8 cellular contexts compared by ENCODE assay signal in the genomic region with DNA sequence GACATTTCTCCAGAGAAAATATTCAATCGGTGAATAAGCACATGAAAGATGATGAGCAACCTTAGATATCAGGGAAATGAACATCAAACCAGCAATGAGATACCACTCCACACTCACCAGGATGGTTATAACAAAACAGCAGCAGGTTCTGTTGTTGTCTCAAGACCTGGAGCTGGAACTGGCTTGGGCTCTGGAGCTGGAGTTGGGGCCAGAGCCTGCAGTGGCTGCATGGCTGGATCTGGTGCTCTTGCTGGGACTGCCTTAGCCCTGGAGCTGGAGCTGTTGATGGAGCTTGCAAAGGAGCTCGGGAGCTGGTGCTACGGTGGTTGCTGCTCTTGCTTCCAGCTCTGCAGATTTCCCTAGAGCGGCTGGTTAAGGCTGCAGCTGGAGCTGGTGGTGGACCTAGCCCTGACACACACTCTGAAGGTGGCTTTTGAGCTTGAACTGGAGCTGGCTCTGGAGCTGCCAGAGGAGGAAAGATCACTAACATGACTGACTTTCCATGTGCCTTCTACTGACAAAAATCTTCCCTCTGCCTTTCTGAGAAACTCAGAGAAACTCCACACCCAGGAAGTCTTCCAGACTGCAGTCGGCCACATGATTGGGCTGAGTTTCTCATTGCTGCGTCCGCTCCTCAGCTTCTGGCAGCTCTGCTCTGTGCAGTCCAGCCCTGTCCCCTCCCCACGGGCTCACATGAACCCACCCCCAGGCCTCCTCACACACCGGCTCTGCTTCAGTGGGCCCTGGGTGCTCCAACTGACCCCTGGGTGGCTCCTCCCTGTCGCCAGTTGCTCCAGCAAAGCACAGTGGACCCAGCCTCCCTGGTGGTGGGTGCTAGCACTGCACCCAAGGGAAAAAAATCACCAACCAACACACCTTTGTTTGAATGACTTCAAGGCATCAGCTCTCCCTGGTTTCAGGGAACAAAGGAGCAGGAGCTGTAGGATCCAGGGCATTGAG.
DNase-seq lines count a peak whose midpoint lies in the region; ATAC-seq and TF ChIP-seq lines count a peak whose summit lies in the region.

No MANE protein-coding gene starts in this region.

- H3K9me3 Mint-ChIP-seq in endodermal cell: no peaks in the 10 kb centered on the region

- no peak overlapping the region for H3K27ac ChIP-seq in endodermal cell (ENCODE audit: low read depth, low read length)
- H3K27ac ChIP-seq in smooth muscle cell (ENCODE audit: low read depth): no peak overlapping the region

- no peak overlapping the region for H3K27ac Mint-ChIP-seq in endodermal cell

- no peaks in the 10 kb centered on the region for H3K4me1 ChIP-seq in endodermal cell (ENCODE audit: control insufficient read depth, insufficient read depth, low read length)
- no peaks in the 10 kb centered on the region for H3K4me1 ChIP-seq in smooth muscle cell (ENCODE audit: low read depth)

- H3K4me2 ChIP-seq in smooth muscle cell: no peak overlapping the region

- no peak overlapping the region for H3K9ac ChIP-seq in endodermal cell (ENCODE audit: extremely low read depth, low read length, poor library complexity, severe bottlenecking)
- H3K9ac ChIP-seq in smooth muscle cell (ENCODE audit: low read depth): no peak overlapping the region

- no peaks in the 10 kb centered on the region for H3K9me3 ChIP-seq in endodermal cell (ENCODE audit: control insufficient read depth, low read length)
- no peaks in the 10 kb centered on the region for H3K9me3 ChIP-seq in smooth muscle cell (replicated peaks; ENCODE audit: low read depth)

- H3K4me3 Mint-ChIP-seq in endodermal cell: no peak overlapping the region

- H3K27me3 Mint-ChIP-seq in endodermal cell (ENCODE audit: insufficient read depth): no peaks in the 10 kb centered on the region

- H3K4me3 ChIP-seq in AG10803 (ENCODE audit: low read length): no peak overlapping the region
- no peak overlapping the region for H3K4me3 ChIP-seq in endodermal cell (ENCODE audit: low read length)
- no peak overlapping the region for H3K4me3 ChIP-seq in smooth muscle cell

- ATAC-seq in GM18517 (IDR thresholded peaks at IDR 0.05; ENCODE audit: unreplicated experiment) (peak; percentile 51), GM18870 (IDR thresholded peaks at IDR 0.05; ENCODE audit: unreplicated experiment) (no peak)

- no peaks in the 10 kb centered on the region for H3K79me2 ChIP-seq in smooth muscle cell (ENCODE audit: low read depth)

- H3K36me3 ChIP-seq in endodermal cell (ENCODE audit: control insufficient read depth, insufficient read depth, low read length) (no peaks in the 10 kb centered on the region), smooth muscle cell (ENCODE audit: low read depth) (no peaks in the 10 kb centered on the region)

- peak; percentile 52 for TF ChIP-seq CTCF in AG10803 (conservative IDR thresholded peaks at IDR 0.05; ENCODE audit: low read length)
- peak; percentile 52 for TF ChIP-seq CTCF in LNCAP (IDR thresholded peaks at IDR 0.05)
- peak; percentile 80 for TF ChIP-seq CTCF in endodermal cell (conservative IDR thresholded peaks at IDR 0.05)
- TF ChIP-seq CTCF in smooth muscle cell (IDR thresholded peaks at IDR 0.05; ENCODE audit: borderline replicate concordance, insufficient read depth, poor library complexity, severe bottlenecking): peak; percentile 50

- DNase-seq in AG10803 (ENCODE audit: low read depth): no peak
- peak; percentile 89 for DNase-seq in endodermal cell
- no peak for DNase-seq in smooth muscle cell (lab: John Stamatoyannopoulos, UW; ENCODE audit: unreplicated experiment)
- no peak for DNase-seq in retina
- no peak for DNase-seq in SIG-M5 treated with dmso at 0.1 percent for 504 hours (lab: John Stamatoyannopoulos, UW; ENCODE audit: unreplicated experiment)

- no peak overlapping the region for H2AFZ ChIP-seq in smooth muscle cell (ENCODE audit: low read depth)

- H3F3A ChIP-seq in smooth muscle cell (ENCODE audit: low read depth): no peaks in the 10 kb centered on the region

- 87 to 97% methylated on average over 3 to 10 of the region's 10 CpGs for WGBS in endodermal cell (ENCODE audit: insufficient coverage in 1 of 2, insufficient read length in 1 of 2), 2 experiments
- WGBS in smooth muscle cell (ENCODE audit: low lambda C conversion rate): 77% methylated on average over 10 of the region's 10 CpGs

- H3K36me3 Mint-ChIP-seq in endodermal cell (ENCODE audit: low read depth): no peaks in the 10 kb centered on the region

- H4K20me1 ChIP-seq in smooth muscle cell (ENCODE audit: low read depth): no peaks in the 10 kb centered on the region

- H3K27me3 ChIP-seq in endodermal cell (ENCODE audit: control insufficient read depth, insufficient read depth, low read length, poor library complexity, severe bottlenecking) (no peaks in the 10 kb centered on the region), smooth muscle cell (ENCODE audit: low read depth) (no peaks in the 10 kb centered on the region)

- H3K4me1 Mint-ChIP-seq in endodermal cell: no peaks in the 10 kb centered on the region
